ENCODE assay signal across 39 cellular contexts in genomic region chr3:140429791-140430190, GRCh38.
"Had no signal": no experiment of that assay in that cellular context is flagged by ENCODE, and none has a peak within 500 bp of the region (broad histone marks: within the 10 kb centered on the region; RNA-seq: fewer than 3 reads in every experiment).

No MANE protein-coding gene starts in this region.

- H3K27ac ChIP-seq: adrenal gland, ascending aorta, body of pancreas, brain microvascular endothelial cell, breast epithelium, cardiac muscle cell had no signal

- H3K27me3 Mint-ChIP-seq: activated naive CD4-positive, alpha-beta T cell treated with anti-CD3 and anti-CD28 coated beads, Interleukin-2, amount 10 ng/mL, durations not matched to agents 7 days and 5 days had no signal

- H3K4me3 Mint-ChIP-seq: activated naive CD4-positive, alpha-beta T cell treated with anti-CD3 and anti-CD28 coated beads for 36 hours; activated naive CD4-positive, alpha-beta T cell treated with anti-CD3 and anti-CD28 coated beads, Interleukin-2, amount 10 ng/mL, durations not matched to agents 7 days and 5 days; activated naive CD4-positive, alpha-beta T cell treated with anti-CD3 and anti-CD28 coated beads, Interleukin-2, amount 50 U/mL, for 24 hours; activated naive CD8-positive, alpha-beta T cell; activated naive CD8-positive, alpha-beta T cell treated with anti-CD3 and anti-CD28 coated beads for 36 hours; activated naive CD8-positive, alpha-beta T cell treated with anti-CD3 and anti-CD28 coated beads, Interleukin-2, amount 10 ng/mL, durations not matched to agents 7 days and 5 days; activated naive CD8-positive, alpha-beta T cell treated with anti-CD3 and anti-CD28 coated beads, Interleukin-2, amount 50 U/mL, for 24 hours; activated T-cell treated with anti-CD3 and anti-CD28 coated beads, Interleukin-2, amount 50 U/mL, for 24 hours; activated T-cell treated with anti-CD3 and anti-CD28 coated beads, Interleukin-2, amount 50 U/mL, for 4 hours; activated T-cell treated with anti-CD3 and anti-CD28 coated beads, Interleukin-2, amount 50 U/mL, for 72 hours; activated T-helper 1 cell treated with anti-CD3 and anti-CD28 coated beads, Interleukin-12 subunit alpha, Interleukin-12 subunit beta, Interleukin-2, Interleukin-4 antibody, amounts not matched to agents 30 ng/mL and 10 ng/mL and 1 ng/mL, durations not matched to agents 14 hours and 24 hours and 36 hours; activated T-helper 17 cell treated with anti-CD3 and anti-CD28 coated beads, Interleukin-2, amount 50 U/mL, for 72 hours; brain; central memory CD8-positive, alpha-beta T cell had no signal

- DNase-seq: activated effector memory CD4-positive, alpha-beta T cell treated with anti-CD3 and anti-CD28 coated beads, Interleukin-2, amount 50 U/mL, for 16 hours; activated effector memory CD4-positive, alpha-beta T cell treated with Interleukin-2 at 50 U/mL for 16 hours; activated gamma-delta T cell; activated gamma-delta T cell treated with Interleukin-2 at 50 U/mL for 16 hours; activated naive CD4-positive, alpha-beta T cell; activated naive CD4-positive, alpha-beta T cell treated with anti-CD3 and anti-CD28 coated beads for 36 hours; activated naive CD4-positive, alpha-beta T cell treated with anti-CD3 and anti-CD28 coated beads, Interleukin-2, amount 10 ng/mL, durations not matched to agents 7 days and 5 days; activated naive CD4-positive, alpha-beta T cell treated with anti-CD3 and anti-CD28 coated beads, Interleukin-2, amount 50 U/mL, for 16 hours; activated naive CD4-positive, alpha-beta T cell treated with Interleukin-2 at 50 U/mL for 16 hours; activated naive CD8-positive, alpha-beta T cell treated with anti-CD3 and anti-CD28 coated beads for 36 hours; activated naive CD8-positive, alpha-beta T cell treated with anti-CD3 and anti-CD28 coated beads, Interleukin-2, amount 10 ng/mL, durations not matched to agents 7 days and 5 days; activated naive CD8-positive, alpha-beta T cell treated with anti-CD3 and anti-CD28 coated beads, Interleukin-2, amount 50 U/mL, for 24 hours; activated T-cell treated with anti-CD3 and anti-CD28 coated beads for 4 hours; activated T-cell treated with anti-CD3 and anti-CD28 coated beads, Interleukin-2, amount 50 U/mL, for 1 hour; activated T-cell treated with anti-CD3 and anti-CD28 coated beads, Interleukin-2, amount 50 U/mL, for 24 hours; activated T-cell treated with anti-CD3 and anti-CD28 coated beads, Interleukin-2, amount 50 U/mL, for 4 hours; activated T-cell treated with anti-CD3 and anti-CD28 coated beads, Interleukin-2, amount 50 U/mL, for 48 hours; activated T-cell treated with anti-CD3 and anti-CD28 coated beads, Interleukin-2, amount 50 U/mL, for 72 hours; amniotic stem cell; amygdala; anterior cingulate cortex; aorta; body of pancreas; brain microvascular endothelial cell; caudate nucleus; central memory CD4-positive, alpha-beta T cell; cerebellar nuclear complex had no signal

- H3K4me1 ChIP-seq: adrenal gland, ascending aorta, body of pancreas, breast epithelium had no signal

- H3K4me1 Mint-ChIP-seq: activated naive CD4-positive, alpha-beta T cell treated with anti-CD3 and anti-CD28 coated beads, Interleukin-2, amount 10 ng/mL, durations not matched to agents 7 days and 5 days; activated naive CD4-positive, alpha-beta T cell treated with anti-CD3 and anti-CD28 coated beads, Interleukin-2, amount 50 U/mL, for 24 hours; activated naive CD8-positive, alpha-beta T cell treated with anti-CD3 and anti-CD28 coated beads for 36 hours; activated naive CD8-positive, alpha-beta T cell treated with anti-CD3 and anti-CD28 coated beads, Interleukin-2, amount 10 ng/mL, durations not matched to agents 7 days and 5 days; activated naive CD8-positive, alpha-beta T cell treated with anti-CD3 and anti-CD28 coated beads, Interleukin-2, amount 50 U/mL, for 24 hours; activated T-helper 17 cell treated with anti-CD3 and anti-CD28 coated beads, Interleukin-2, amount 50 U/mL, for 72 hours; central memory CD8-positive, alpha-beta T cell had no signal

- H3K9me3 Mint-ChIP-seq: activated naive CD4-positive, alpha-beta T cell treated with anti-CD3 and anti-CD28 coated beads for 36 hours; activated naive CD4-positive, alpha-beta T cell treated with anti-CD3 and anti-CD28 coated beads, Interleukin-2, amount 10 ng/mL, durations not matched to agents 7 days and 5 days; activated naive CD4-positive, alpha-beta T cell treated with anti-CD3 and anti-CD28 coated beads, Interleukin-2, amount 50 U/mL, for 24 hours; activated naive CD4-positive, alpha-beta T cell treated with anti-CD3 and anti-CD28 coated beads, Interleukin-2, amount 50 U/mL, for 72 hours; activated naive CD8-positive, alpha-beta T cell treated with anti-CD3 and anti-CD28 coated beads for 36 hours; activated naive CD8-positive, alpha-beta T cell treated with anti-CD3 and anti-CD28 coated beads, Interleukin-2, amount 10 ng/mL, durations not matched to agents 7 days and 5 days; activated naive CD8-positive, alpha-beta T cell treated with anti-CD3 and anti-CD28 coated beads, Interleukin-2, amount 50 U/mL, for 24 hours; activated T-cell treated with anti-CD3 and anti-CD28 coated beads, Interleukin-2, amount 50 U/mL, for 24 hours; activated T-cell treated with anti-CD3 and anti-CD28 coated beads, Interleukin-2, amount 50 U/mL, for 4 hours; activated T-cell treated with anti-CD3 and anti-CD28 coated beads, Interleukin-2, amount 50 U/mL, for 72 hours; activated T-helper 1 cell treated with anti-CD3 and anti-CD28 coated beads, Interleukin-12 subunit alpha, Interleukin-12 subunit beta, Interleukin-2, Interleukin-4 antibody, amounts not matched to agents 30 ng/mL and 10 ng/mL and 1 ng/mL, durations not matched to agents 14 hours and 24 hours and 36 hours; activated T-helper 17 cell treated with anti-CD3 and anti-CD28 coated beads, Interleukin-2, amount 50 U/mL, for 72 hours; activated T-helper 2 cell treated with anti-CD3 and anti-CD28 coated beads, Interferon-gamma antibody, Interleukin-2, Interleukin-4, amounts not matched to agents 10 μg/mL and 5 μg/mL and 100 μg/mL, durations not matched to agents 14 hours and 24 hours and 36 hours; central memory CD8-positive, alpha-beta T cell had no signal

- ATAC-seq: activated naive CD4-positive, alpha-beta T cell treated with anti-CD3 and anti-CD28 coated beads, Interleukin-2, amount 50 U/mL, for 72 hours; activated naive CD8-positive, alpha-beta T cell treated with anti-CD3 and anti-CD28 coated beads, Interleukin-2, amount 50 U/mL, for 24 hours; activated T-cell treated with anti-CD3 and anti-CD28 coated beads, Interleukin-2, amount 50 U/mL, for 4 hours; activated T-cell treated with anti-CD3 and anti-CD28 coated beads, Interleukin-2, amount 50 U/mL, for 72 hours; activated T-helper 17 cell treated with anti-CD3 and anti-CD28 coated beads, Interleukin-2, amount 50 U/mL, for 72 hours; body of pancreas had no signal

- H3K27me3 ChIP-seq: adrenal gland, ascending aorta, body of pancreas, brain microvascular endothelial cell, breast epithelium, cardiac muscle cell had no signal

- H3K36me3 Mint-ChIP-seq: activated naive CD4-positive, alpha-beta T cell treated with anti-CD3 and anti-CD28 coated beads, Interleukin-2, amount 10 ng/mL, durations not matched to agents 7 days and 5 days; activated naive CD4-positive, alpha-beta T cell treated with anti-CD3 and anti-CD28 coated beads, Interleukin-2, amount 50 U/mL, for 24 hours; activated naive CD4-positive, alpha-beta T cell treated with anti-CD3 and anti-CD28 coated beads, Interleukin-2, amount 50 U/mL, for 72 hours; activated naive CD8-positive, alpha-beta T cell; activated naive CD8-positive, alpha-beta T cell treated with anti-CD3 and anti-CD28 coated beads for 36 hours; activated naive CD8-positive, alpha-beta T cell treated with anti-CD3 and anti-CD28 coated beads, Interleukin-2, amount 10 ng/mL, durations not matched to agents 7 days and 5 days; brain had no signal

- H3K27ac Mint-ChIP-seq: activated naive CD4-positive, alpha-beta T cell treated with anti-CD3 and anti-CD28 coated beads for 36 hours; activated naive CD4-positive, alpha-beta T cell treated with anti-CD3 and anti-CD28 coated beads, Interleukin-2, amount 10 ng/mL, durations not matched to agents 7 days and 5 days; activated naive CD4-positive, alpha-beta T cell treated with anti-CD3 and anti-CD28 coated beads, Interleukin-2, amount 50 U/mL, for 24 hours; activated naive CD4-positive, alpha-beta T cell treated with anti-CD3 and anti-CD28 coated beads, Interleukin-2, amount 50 U/mL, for 72 hours; activated naive CD8-positive, alpha-beta T cell; activated naive CD8-positive, alpha-beta T cell treated with anti-CD3 and anti-CD28 coated beads for 36 hours; activated naive CD8-positive, alpha-beta T cell treated with anti-CD3 and anti-CD28 coated beads, Interleukin-2, amount 10 ng/mL, durations not matched to agents 7 days and 5 days; activated naive CD8-positive, alpha-beta T cell treated with anti-CD3 and anti-CD28 coated beads, Interleukin-2, amount 50 U/mL, for 24 hours; activated T-cell treated with anti-CD3 and anti-CD28 coated beads, Interleukin-2, amount 50 U/mL, for 24 hours; activated T-cell treated with anti-CD3 and anti-CD28 coated beads, Interleukin-2, amount 50 U/mL, for 72 hours; activated T-helper 1 cell treated with anti-CD3 and anti-CD28 coated beads, Interleukin-12 subunit alpha, Interleukin-12 subunit beta, Interleukin-2, Interleukin-4 antibody, amounts not matched to agents 30 ng/mL and 10 ng/mL and 1 ng/mL, durations not matched to agents 14 hours and 24 hours and 36 hours; activated T-helper 17 cell treated with anti-CD3 and anti-CD28 coated beads, Interleukin-2, amount 50 U/mL, for 72 hours; activated T-helper 2 cell treated with anti-CD3 and anti-CD28 coated beads, Interferon-gamma antibody, Interleukin-2, Interleukin-4, amounts not matched to agents 10 μg/mL and 5 μg/mL and 100 μg/mL, durations not matched to agents 14 hours and 24 hours and 36 hours had no signal

- H3K9me3 ChIP-seq: adrenal gland, ascending aorta, body of pancreas, breast epithelium had no signal

- H3K36me3 ChIP-seq: adrenal gland, ascending aorta, brain microvascular endothelial cell, breast epithelium, cardiac muscle cell had no signal

- H3K4me3 ChIP-seq: adrenal gland, ascending aorta, body of pancreas, breast epithelium, cardiac muscle cell had no signal
